In genomic region chr7:69295971-69296370, GRCh38 we compare ENCODE assay signal across 20 cellular contexts.
A peak's percentile ranks its signal among the peaks of the same experiment; 100 is the strongest.
DNase-seq lines count a peak whose midpoint lies in the region; ATAC-seq and TF ChIP-seq lines count a peak whose summit lies in the region.
"Had no signal": no experiment of that assay in that cellular context is flagged by ENCODE, and none has a peak within 500 bp of the region (broad histone marks: within the 10 kb centered on the region; RNA-seq: fewer than 3 reads in every experiment).

No MANE protein-coding gene starts in this region.

- H3K4me1 Mint-ChIP-seq in glutamatergic neuron (ENCODE audit: low read depth, unreplicated experiment), result peaks cover 8% of the 10 kb centered on the region
- H3K4me1 Mint-ChIP-seq: B cell had no signal

- no peaks in the 10 kb centered on the region for H3K36me3 Mint-ChIP-seq in glutamatergic neuron (ENCODE audit: unreplicated experiment)

- no peaks in the 10 kb centered on the region for H4K20me1 ChIP-seq in BLaER1

- peak overlapping the region; percentile 21 for H3K4me2 ChIP-seq in BLaER1
- H3K4me2 ChIP-seq: PC-9 had no signal

- no peaks in the 10 kb centered on the region for H3K27me3 ChIP-seq in BLaER1
- H3K27me3 ChIP-seq: SJSA1 had no signal

- ATAC-seq in HG03469 (IDR thresholded peaks at IDR 0.05; ENCODE audit: unreplicated experiment), result no peak
- ATAC-seq: HepG2 had no signal

- no peak overlapping the region for H3K9ac ChIP-seq in BLaER1

- H3K27ac ChIP-seq in BLaER1, result no peak overlapping the region
- H3K27ac ChIP-seq: PC-9, SJSA1 had no signal

- no peaks in the 10 kb centered on the region for H3K36me3 ChIP-seq in BLaER1
- H3K36me3 ChIP-seq: SJSA1 had no signal

- H3K27me3 Mint-ChIP-seq in glutamatergic neuron (ENCODE audit: unreplicated experiment), result peaks cover 4% of the 10 kb centered on the region

- H3K9me3 Mint-ChIP-seq in glutamatergic neuron (ENCODE audit: unreplicated experiment), result peaks cover 5% of the 10 kb centered on the region

- TF ChIP-seq CTCF in glutamatergic neuron (IDR thresholded peaks at IDR 0.05; ENCODE audit: partially characterized antibody, unreplicated experiment), result no peak

- no peak overlapping the region for H3K27ac Mint-ChIP-seq in glutamatergic neuron (ENCODE audit: unreplicated experiment)
- H3K27ac Mint-ChIP-seq: B cell; CD4-positive, alpha-beta T cell had no signal

- DNase-seq in NCI-H1092 (lab: John Stamatoyannopoulos, UW) (peak; percentile 58), NCI-H524 treated with DMSO at 0.1 percent for 48 hours (lab: John Stamatoyannopoulos, UW) (peak; percentile 86), glutamatergic neuron (peak; percentile 18), T-helper 9 cell (no peak), NCI-H2196 (lab: John Stamatoyannopoulos, UW; ENCODE audit: unreplicated experiment) (no peak)
- DNase-seq: Calu3; CD4-positive, alpha-beta T cell; KBM-7; MV-4-11; NCI-H1436; NCI-H2107; NCI-H345; NCI-H526 treated with DMSO at 0.1 percent for 48 hours; PC-9; T-helper 2 cell had no signal

- no peak overlapping the region for H3K4me3 ChIP-seq in BLaER1
- H3K4me3 ChIP-seq: PC-9, SJSA1 had no signal

- peaks cover 19% of the 10 kb centered on the region for H3K4me1 ChIP-seq in BLaER1
- H3K4me1 ChIP-seq: SJSA1 had no signal

- no peak overlapping the region for H3K4me3 Mint-ChIP-seq in glutamatergic neuron (ENCODE audit: unreplicated experiment)
- H3K4me3 Mint-ChIP-seq: B cell; CD4-positive, alpha-beta T cell had no signal

- no peaks in the 10 kb centered on the region for H3K9me3 ChIP-seq in BLaER1
- H3K9me3 ChIP-seq: SJSA1 had no signal

Comparison
In these comparisons a context has a peak if more than half of its experiments do, and no peak if none do; other contexts are left out.
1. DNase-seq: peak in NCI-H1092 (single experiment), NCI-H524 treated with DMSO at 0.1 percent for 48 hours (single experiment) and glutamatergic neuron (single experiment); none in T-helper 9 cell (single experiment) and NCI-H2196 (single experiment).